Comparison of ENCODE assay signal across 1 cellular context in the genomic region with DNA sequence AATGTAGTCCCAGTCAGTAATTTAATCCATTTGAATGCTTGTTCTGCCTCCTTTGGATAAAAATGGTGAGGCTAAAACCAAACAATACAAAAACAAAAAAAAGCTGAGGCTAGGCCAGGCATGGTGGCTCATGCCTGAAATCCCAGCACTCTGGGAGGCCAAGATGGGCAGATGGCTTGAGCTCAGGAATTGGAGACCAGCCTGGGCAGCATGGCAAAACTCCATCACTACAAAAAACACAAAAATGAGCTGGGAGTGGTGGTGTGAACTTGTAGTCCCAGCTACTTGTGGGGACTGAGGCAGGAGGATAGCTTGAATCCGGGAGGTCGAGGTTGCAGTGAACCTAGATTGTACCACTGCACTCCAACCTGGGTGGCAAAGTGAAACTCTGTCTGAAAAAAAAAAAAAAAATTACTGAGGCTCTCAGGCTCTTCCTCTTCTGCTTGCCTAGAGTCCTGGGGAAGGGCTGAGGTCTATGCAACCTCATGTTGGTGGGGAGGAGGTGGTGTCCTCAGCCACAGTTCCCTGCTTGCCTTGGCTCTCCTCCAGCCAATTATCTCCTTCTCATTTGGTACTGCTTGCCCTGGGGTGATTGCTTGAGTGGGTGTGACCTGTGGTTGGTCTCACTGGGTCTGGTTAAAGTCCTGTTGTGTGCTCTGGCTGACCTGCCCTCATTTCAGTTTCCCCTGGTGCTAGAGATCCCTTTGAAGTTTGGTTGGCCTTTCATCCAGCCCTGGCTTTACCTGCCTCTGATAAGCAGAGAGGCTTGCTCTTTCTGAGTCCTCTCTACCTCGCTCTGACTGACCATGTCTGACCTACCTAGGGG.
A peak's percentile ranks its signal among the peaks of the same experiment; 100 is the strongest.
TF ChIP-seq lines count a peak whose summit lies in the region.

No MANE protein-coding gene starts in this region.

TF ChIP-seq in HepG2, 621 proteins besides CTCF, POLR2A, EP300 and RAD21 (continued from another document and continues in another):
- TF ChIP-seq, protein P1, sequence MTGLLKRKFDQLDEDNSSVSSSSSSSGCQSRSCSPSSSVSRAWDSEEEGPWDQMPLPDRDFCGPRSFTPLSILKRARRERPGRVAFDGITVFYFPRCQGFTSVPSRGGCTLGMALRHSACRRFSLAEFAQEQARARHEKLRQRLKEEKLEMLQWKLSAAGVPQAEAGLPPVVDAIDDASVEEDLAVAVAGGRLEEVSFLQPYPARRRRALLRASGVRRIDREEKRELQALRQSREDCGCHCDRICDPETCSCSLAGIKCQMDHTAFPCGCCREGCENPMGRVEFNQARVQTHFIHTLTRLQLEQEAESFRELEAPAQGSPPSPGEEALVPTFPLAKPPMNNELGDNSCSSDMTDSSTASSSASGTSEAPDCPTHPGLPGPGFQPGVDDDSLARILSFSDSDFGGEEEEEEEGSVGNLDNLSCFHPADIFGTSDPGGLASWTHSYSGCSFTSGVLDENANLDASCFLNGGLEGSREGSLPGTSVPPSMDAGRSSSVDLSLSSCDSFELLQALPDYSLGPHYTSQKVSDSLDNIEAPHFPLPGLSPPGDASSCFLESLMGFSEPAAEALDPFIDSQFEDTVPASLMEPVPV (CRISPR knock-in tag; IDR thresholded peaks at IDR 0.05), result no peak
- TF ChIP-seq ZBTB7B (CRISPR knock-in tag; IDR thresholded peaks at IDR 0.05) (no peak), ZNF598 (CRISPR knock-in tag; IDR thresholded peaks at IDR 0.05; ENCODE audit: borderline replicate concordance) (peak; percentile 33; the same call in 1 of the 2 replicates), MLLT10 (CRISPR knock-in tag; IDR thresholded peaks at IDR 0.05) (no peak), ZNF567 (CRISPR knock-in tag; IDR thresholded peaks at IDR 0.05; ENCODE audit: borderline replicate concordance) (no peak), IKZF1 (IDR thresholded peaks at IDR 0.05) (no peak), CHCHD3 (CRISPR knock-in tag; IDR thresholded peaks at IDR 0.05) (no peak), ZNF709 (CRISPR knock-in tag; IDR thresholded peaks at IDR 0.05) (no peak; the same call in 1 of the 2 replicates), HNF4A (CRISPR knock-in tag; IDR thresholded peaks at IDR 0.05) (peak; percentile 90), REXO4 (CRISPR knock-in tag; IDR thresholded peaks at IDR 0.05; ENCODE audit: borderline replicate concordance) (no peak), ATRX (CRISPR knock-in tag; IDR thresholded peaks at IDR 0.05; ENCODE audit: borderline replicate concordance) (no peak), ZNF484 (CRISPR knock-in tag; IDR thresholded peaks at IDR 0.05; ENCODE audit: borderline replicate concordance, low read depth) (no peak), TBL1XR1 (IDR thresholded peaks at IDR 0.05; ENCODE audit: borderline replicate concordance, low read length, partially characterized antibody) (no peak), MYC (CRISPR knock-in tag; IDR thresholded peaks at IDR 0.05; ENCODE audit: borderline replicate concordance) (no peak; the same call in 1 of the 2 replicates), ZNF749 (CRISPR knock-in tag; IDR thresholded peaks at IDR 0.05; ENCODE audit: borderline replicate concordance) (no peak), ZNF747 (CRISPR knock-in tag; IDR thresholded peaks at IDR 0.05; ENCODE audit: borderline replicate concordance) (no peak), ADNP (CRISPR knock-in tag; IDR thresholded peaks at IDR 0.05) (no peak), ZFP41 (CRISPR knock-in tag; IDR thresholded peaks at IDR 0.05; ENCODE audit: borderline replicate concordance) (no peak), ZNF720 (CRISPR knock-in tag; IDR thresholded peaks at IDR 0.05) (no peak), ZNF839 (CRISPR knock-in tag; IDR thresholded peaks at IDR 0.05; ENCODE audit: borderline replicate concordance) (no peak), MTA1 (CRISPR knock-in tag; IDR thresholded peaks at IDR 0.05; ENCODE audit: borderline replicate concordance) (peak; percentile 75; the same call in 1 of the 2 replicates), ZNF431 (CRISPR knock-in tag; IDR thresholded peaks at IDR 0.05; ENCODE audit: borderline replicate concordance, low read depth) (no peak), ZNF260 (CRISPR knock-in tag; IDR thresholded peaks at IDR 0.05; ENCODE audit: borderline replicate concordance, low read depth) (no peak)
- TF ChIP-seq, protein P2, sequence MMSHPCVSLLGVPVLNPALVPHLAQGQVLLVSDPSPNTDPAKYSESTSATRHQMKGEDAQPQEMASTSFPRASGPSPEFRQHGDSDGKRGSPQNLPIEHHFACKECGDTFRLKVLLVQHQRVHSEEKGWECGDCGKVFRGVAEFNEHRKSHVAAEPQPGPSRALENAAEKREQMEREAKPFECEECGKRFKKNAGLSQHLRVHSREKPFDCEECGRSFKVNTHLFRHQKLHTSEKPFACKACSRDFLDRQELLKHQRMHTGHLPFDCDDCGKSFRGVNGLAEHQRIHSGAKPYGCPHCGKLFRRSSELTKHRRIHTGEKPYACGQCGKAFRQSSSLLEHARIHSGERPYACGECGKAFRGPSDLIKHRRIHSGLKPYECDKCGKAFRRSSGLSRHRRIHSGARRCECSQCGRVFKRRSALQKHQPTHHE (CRISPR knock-in tag; IDR thresholded peaks at IDR 0.05; ENCODE audit: borderline replicate concordance), result no peak
- TF ChIP-seq, protein P3, sequence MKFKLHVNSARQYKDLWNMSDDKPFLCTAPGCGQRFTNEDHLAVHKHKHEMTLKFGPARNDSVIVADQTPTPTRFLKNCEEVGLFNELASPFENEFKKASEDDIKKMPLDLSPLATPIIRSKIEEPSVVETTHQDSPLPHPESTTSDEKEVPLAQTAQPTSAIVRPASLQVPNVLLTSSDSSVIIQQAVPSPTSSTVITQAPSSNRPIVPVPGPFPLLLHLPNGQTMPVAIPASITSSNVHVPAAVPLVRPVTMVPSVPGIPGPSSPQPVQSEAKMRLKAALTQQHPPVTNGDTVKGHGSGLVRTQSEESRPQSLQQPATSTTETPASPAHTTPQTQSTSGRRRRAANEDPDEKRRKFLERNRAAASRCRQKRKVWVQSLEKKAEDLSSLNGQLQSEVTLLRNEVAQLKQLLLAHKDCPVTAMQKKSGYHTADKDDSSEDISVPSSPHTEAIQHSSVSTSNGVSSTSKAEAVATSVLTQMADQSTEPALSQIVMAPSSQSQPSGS (CRISPR knock-in tag; IDR thresholded peaks at IDR 0.05), result 0 out of 2 replicates have a peak, but pooled peaks have one; percentile 58
- TF ChIP-seq, protein P4, sequence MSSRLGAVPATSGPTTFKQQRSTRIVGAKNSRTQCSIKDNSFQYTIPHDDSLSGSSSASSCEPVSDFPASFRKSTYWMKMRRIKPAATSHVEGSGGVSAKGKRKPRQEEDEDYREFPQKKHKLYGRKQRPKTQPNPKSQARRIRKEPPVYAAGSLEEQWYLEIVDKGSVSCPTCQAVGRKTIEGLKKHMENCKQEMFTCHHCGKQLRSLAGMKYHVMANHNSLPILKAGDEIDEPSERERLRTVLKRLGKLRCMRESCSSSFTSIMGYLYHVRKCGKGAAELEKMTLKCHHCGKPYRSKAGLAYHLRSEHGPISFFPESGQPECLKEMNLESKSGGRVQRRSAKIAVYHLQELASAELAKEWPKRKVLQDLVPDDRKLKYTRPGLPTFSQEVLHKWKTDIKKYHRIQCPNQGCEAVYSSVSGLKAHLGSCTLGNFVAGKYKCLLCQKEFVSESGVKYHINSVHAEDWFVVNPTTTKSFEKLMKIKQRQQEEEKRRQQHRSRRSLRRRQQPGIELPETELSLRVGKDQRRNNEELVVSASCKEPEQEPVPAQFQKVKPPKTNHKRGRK (CRISPR knock-in tag; IDR thresholded peaks at IDR 0.05), result no peak
- TF ChIP-seq, protein P5, sequence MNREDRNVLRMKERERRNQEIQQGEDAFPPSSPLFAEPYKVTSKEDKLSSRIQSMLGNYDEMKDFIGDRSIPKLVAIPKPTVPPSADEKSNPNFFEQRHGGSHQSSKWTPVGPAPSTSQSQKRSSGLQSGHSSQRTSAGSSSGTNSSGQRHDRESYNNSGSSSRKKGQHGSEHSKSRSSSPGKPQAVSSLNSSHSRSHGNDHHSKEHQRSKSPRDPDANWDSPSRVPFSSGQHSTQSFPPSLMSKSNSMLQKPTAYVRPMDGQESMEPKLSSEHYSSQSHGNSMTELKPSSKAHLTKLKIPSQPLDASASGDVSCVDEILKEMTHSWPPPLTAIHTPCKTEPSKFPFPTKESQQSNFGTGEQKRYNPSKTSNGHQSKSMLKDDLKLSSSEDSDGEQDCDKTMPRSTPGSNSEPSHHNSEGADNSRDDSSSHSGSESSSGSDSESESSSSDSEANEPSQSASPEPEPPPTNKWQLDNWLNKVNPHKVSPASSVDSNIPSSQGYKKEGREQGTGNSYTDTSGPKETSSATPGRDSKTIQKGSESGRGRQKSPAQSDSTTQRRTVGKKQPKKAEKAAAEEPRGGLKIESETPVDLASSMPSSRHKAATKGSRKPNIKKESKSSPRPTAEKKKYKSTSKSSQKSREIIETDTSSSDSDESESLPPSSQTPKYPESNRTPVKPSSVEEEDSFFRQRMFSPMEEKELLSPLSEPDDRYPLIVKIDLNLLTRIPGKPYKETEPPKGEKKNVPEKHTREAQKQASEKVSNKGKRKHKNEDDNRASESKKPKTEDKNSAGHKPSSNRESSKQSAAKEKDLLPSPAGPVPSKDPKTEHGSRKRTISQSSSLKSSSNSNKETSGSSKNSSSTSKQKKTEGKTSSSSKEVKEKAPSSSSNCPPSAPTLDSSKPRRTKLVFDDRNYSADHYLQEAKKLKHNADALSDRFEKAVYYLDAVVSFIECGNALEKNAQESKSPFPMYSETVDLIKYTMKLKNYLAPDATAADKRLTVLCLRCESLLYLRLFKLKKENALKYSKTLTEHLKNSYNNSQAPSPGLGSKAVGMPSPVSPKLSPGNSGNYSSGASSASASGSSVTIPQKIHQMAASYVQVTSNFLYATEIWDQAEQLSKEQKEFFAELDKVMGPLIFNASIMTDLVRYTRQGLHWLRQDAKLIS (CRISPR knock-in tag; IDR thresholded peaks at IDR 0.05), result no peak
- TF ChIP-seq, protein P6, sequence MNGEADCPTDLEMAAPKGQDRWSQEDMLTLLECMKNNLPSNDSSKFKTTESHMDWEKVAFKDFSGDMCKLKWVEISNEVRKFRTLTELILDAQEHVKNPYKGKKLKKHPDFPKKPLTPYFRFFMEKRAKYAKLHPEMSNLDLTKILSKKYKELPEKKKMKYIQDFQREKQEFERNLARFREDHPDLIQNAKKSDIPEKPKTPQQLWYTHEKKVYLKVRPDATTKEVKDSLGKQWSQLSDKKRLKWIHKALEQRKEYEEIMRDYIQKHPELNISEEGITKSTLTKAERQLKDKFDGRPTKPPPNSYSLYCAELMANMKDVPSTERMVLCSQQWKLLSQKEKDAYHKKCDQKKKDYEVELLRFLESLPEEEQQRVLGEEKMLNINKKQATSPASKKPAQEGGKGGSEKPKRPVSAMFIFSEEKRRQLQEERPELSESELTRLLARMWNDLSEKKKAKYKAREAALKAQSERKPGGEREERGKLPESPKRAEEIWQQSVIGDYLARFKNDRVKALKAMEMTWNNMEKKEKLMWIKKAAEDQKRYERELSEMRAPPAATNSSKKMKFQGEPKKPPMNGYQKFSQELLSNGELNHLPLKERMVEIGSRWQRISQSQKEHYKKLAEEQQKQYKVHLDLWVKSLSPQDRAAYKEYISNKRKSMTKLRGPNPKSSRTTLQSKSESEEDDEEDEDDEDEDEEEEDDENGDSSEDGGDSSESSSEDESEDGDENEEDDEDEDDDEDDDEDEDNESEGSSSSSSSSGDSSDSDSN (CRISPR knock-in tag; IDR thresholded peaks at IDR 0.05), result peak; percentile 30; the same call in 1 of the 2 replicates
- TF ChIP-seq, protein P7, sequence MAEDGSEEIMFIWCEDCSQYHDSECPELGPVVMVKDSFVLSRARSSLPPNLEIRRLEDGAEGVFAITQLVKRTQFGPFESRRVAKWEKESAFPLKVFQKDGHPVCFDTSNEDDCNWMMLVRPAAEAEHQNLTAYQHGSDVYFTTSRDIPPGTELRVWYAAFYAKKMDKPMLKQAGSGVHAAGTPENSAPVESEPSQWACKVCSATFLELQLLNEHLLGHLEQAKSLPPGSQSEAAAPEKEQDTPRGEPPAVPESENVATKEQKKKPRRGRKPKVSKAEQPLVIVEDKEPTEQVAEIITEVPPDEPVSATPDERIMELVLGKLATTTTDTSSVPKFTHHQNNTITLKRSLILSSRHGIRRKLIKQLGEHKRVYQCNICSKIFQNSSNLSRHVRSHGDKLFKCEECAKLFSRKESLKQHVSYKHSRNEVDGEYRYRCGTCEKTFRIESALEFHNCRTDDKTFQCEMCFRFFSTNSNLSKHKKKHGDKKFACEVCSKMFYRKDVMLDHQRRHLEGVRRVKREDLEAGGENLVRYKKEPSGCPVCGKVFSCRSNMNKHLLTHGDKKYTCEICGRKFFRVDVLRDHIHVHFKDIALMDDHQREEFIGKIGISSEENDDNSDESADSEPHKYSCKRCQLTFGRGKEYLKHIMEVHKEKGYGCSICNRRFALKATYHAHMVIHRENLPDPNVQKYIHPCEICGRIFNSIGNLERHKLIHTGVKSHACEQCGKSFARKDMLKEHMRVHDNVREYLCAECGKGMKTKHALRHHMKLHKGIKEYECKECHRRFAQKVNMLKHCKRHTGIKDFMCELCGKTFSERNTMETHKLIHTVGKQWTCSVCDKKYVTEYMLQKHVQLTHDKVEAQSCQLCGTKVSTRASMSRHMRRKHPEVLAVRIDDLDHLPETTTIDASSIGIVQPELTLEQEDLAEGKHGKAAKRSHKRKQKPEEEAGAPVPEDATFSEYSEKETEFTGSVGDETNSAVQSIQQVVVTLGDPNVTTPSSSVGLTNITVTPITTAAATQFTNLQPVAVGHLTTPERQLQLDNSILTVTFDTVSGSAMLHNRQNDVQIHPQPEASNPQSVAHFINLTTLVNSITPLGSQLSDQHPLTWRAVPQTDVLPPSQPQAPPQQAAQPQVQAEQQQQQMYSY (CRISPR knock-in tag; IDR thresholded peaks at IDR 0.05), result no peak
- TF ChIP-seq, protein P8, sequence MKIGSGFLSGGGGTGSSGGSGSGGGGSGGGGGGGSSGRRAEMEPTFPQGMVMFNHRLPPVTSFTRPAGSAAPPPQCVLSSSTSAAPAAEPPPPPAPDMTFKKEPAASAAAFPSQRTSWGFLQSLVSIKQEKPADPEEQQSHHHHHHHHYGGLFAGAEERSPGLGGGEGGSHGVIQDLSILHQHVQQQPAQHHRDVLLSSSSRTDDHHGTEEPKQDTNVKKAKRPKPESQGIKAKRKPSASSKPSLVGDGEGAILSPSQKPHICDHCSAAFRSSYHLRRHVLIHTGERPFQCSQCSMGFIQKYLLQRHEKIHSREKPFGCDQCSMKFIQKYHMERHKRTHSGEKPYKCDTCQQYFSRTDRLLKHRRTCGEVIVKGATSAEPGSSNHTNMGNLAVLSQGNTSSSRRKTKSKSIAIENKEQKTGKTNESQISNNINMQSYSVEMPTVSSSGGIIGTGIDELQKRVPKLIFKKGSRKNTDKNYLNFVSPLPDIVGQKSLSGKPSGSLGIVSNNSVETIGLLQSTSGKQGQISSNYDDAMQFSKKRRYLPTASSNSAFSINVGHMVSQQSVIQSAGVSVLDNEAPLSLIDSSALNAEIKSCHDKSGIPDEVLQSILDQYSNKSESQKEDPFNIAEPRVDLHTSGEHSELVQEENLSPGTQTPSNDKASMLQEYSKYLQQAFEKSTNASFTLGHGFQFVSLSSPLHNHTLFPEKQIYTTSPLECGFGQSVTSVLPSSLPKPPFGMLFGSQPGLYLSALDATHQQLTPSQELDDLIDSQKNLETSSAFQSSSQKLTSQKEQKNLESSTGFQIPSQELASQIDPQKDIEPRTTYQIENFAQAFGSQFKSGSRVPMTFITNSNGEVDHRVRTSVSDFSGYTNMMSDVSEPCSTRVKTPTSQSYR (CRISPR knock-in tag; IDR thresholded peaks at IDR 0.05; ENCODE audit: borderline replicate concordance), result no peak
